In the genomic region with DNA sequence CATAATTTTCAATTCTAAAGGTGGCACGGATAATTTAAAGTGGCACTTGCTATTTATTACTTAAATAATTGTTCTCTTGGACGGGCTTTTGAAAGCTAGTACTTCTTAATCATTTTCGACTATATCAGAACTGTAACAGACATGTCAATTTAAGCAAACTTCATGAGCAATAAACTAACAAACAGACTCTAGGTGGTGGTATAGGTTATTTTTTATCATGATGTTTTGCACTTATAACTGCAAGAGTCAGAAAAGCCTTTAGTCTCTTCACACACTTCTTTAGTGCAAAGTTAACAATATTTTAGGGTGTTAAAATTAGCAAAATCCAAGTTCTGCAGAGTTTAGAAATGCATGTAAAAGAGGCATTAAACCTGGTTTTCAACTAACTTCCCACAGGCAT, we compare ENCODE assay signal across 8 cellular contexts. TPM values are rescaled to one million over a fixed set of nuclear protein-coding genes. Genes with fewer than 3 reads are reported as not detected.
DNase-seq lines count a peak whose midpoint lies in the region; ATAC-seq and TF ChIP-seq lines count a peak whose summit lies in the region.

No MANE protein-coding gene starts in this region.

- no peak for DNase-seq in heart left ventricle
- DNase-seq in Right ventricle myocardium superior, result no peak
- DNase-seq in inferior parietal cortex (ENCODE audit: extremely low spot score), result peak; percentile 30
- DNase-seq in suprapubic skin (ENCODE audit: low spot score in 2 of 2), result no peak
- no peak for DNase-seq in cerebellar cortex (ENCODE audit: low spot score)
- no peak for DNase-seq in GOT3 (lab: John Stamatoyannopoulos, UW)

- H3K4me1 Mint-ChIP-seq in activated T-helper 17 cell treated with anti-CD3 and anti-CD28 coated beads, Interleukin-2, amount 50 U/mL, for 72 hours, result peaks cover 42% of the 10 kb centered on the region

- H3K36me3 ChIP-seq in heart left ventricle (no peaks in the 10 kb centered on the region), suprapubic skin (no peaks in the 10 kb centered on the region)

- H3K27ac ChIP-seq in heart left ventricle, result peak overlapping the region in 1 of 12 donors; percentile 98
- H3K27ac ChIP-seq in suprapubic skin, result no peak overlapping the region

- TF ChIP-seq CTCF in heart left ventricle (IDR thresholded peaks at IDR 0.05) (peak in 5 of 12 donors; percentile 17 to 31 (median 21)), suprapubic skin (IDR thresholded peaks at IDR 0.05) (no peak)

- H3K4me3 Mint-ChIP-seq in activated T-helper 17 cell treated with anti-CD3 and anti-CD28 coated beads, Interleukin-2, amount 50 U/mL, for 72 hours, result peak overlapping the region; percentile 82

- TF ChIP-seq EP300 in suprapubic skin (IDR thresholded peaks at IDR 0.05), result no peak

- H3K27ac Mint-ChIP-seq in activated T-helper 17 cell treated with anti-CD3 and anti-CD28 coated beads, Interleukin-2, amount 50 U/mL, for 72 hours, result peak overlapping the region; percentile 76

- intact Hi-C loops in heart left ventricle (cut with DNase I), result loop anchor here (2.0 to 10.0 kb wide), 12 partner anchors 55 to 680 kb away; a partner anchor contains a TSS
- intact Hi-C loops in Right ventricle myocardium superior (cut with DNase I), result loop anchor here (5.0 to 10.0 kb wide), 3 partner anchors 58 to 420 kb away; no protein-coding TSS in a partner anchor

- TF ChIP-seq POLR2A in heart left ventricle (IDR thresholded peaks at IDR 0.05) (no peak), suprapubic skin (IDR thresholded peaks at IDR 0.05) (no peak)

- H3K27me3 Mint-ChIP-seq in activated T-helper 17 cell treated with anti-CD3 and anti-CD28 coated beads, Interleukin-2, amount 50 U/mL, for 72 hours, result peaks cover 4% of the 10 kb centered on the region

- ATAC-seq in heart left ventricle (no peak), Right ventricle myocardium superior (ENCODE audit: poor library complexity) (no peak), GM18517 (IDR thresholded peaks at IDR 0.05; ENCODE audit: unreplicated experiment) (no peak)
- ATAC-seq in activated T-helper 17 cell treated with anti-CD3 and anti-CD28 coated beads, Interleukin-2, amount 50 U/mL, for 72 hours (replicated peaks), result no peak

- peaks cover 15% of the 10 kb centered on the region for H3K36me3 Mint-ChIP-seq in activated T-helper 17 cell treated with anti-CD3 and anti-CD28 coated beads, Interleukin-2, amount 50 U/mL, for 72 hours (ENCODE audit: low read depth)

- no peaks in the 10 kb centered on the region for H3K9me3 ChIP-seq in heart left ventricle
- no peaks in the 10 kb centered on the region for H3K9me3 ChIP-seq in suprapubic skin

- 28 to 36% (median 29%) methylated on average over 3 of the region's 3 CpGs for WGBS in heart left ventricle, 4 donors
- WGBS in suprapubic skin, result 20% methylated on average over 3 of the region's 3 CpGs

- H3K27me3 ChIP-seq in heart left ventricle (no peaks in the 10 kb centered on the region), suprapubic skin (no peaks in the 10 kb centered on the region)

- peak overlapping the region in 10 of 12 donors; percentile 85 to 92 (median 87) for H3K4me3 ChIP-seq in heart left ventricle
- peak overlapping the region; percentile 92 for H3K4me3 ChIP-seq in suprapubic skin

- H3K4me1 ChIP-seq in heart left ventricle, result peaks cover 3 to 67% (median 51%) of the 10 kb centered on the region in 12 donors
- H3K4me1 ChIP-seq in suprapubic skin, result peaks cover 57% of the 10 kb centered on the region

- no peaks in the 10 kb centered on the region for H3K9me3 Mint-ChIP-seq in activated T-helper 17 cell treated with anti-CD3 and anti-CD28 coated beads, Interleukin-2, amount 50 U/mL, for 72 hours

RNA-seq across cellular contexts. Expression of a gene that starts 2.2 kb away (rescaled TPM):
- total RNA-seq in heart left ventricle (10 to 100 TPM; 11.0 to 32.0 (median 17.8) TPM), Right ventricle myocardium superior (15.4 TPM), suprapubic skin (10 to 100 TPM; 15.8 to 23.6 (median 18.0) TPM)
- polyA plus RNA-seq in heart left ventricle, result 1 to 10 TPM; 2.9 to 8.8 TPM
- total RNA-seq in activated T-helper 17 cell treated with anti-CD3 and anti-CD28 coated beads, Interleukin-2, amount 50 U/mL, for 72 hours, result 1 to 10 TPM; 6.9 to 7.6 TPM
